7 cellular contexts compared by ENCODE assay signal in genomic region chr1:171841931-171842723, GRCh38. TPM values are rescaled to one million over a fixed set of nuclear protein-coding genes. Genes with fewer than 3 reads are reported as not detected.
DNase-seq lines count a peak whose midpoint lies in the region; ATAC-seq and TF ChIP-seq lines count a peak whose summit lies in the region.

No MANE protein-coding gene starts in this region.

- no peaks in the 10 kb centered on the region for H3K9me2 ChIP-seq in hepatocyte (replicated peaks; ENCODE audit: insufficient read depth)

- peaks cover 3% of the 10 kb centered on the region for H3K4me1 ChIP-seq in hepatocyte (ENCODE audit: insufficient read depth)

- TF ChIP-seq CTCF in hepatocyte (IDR thresholded peaks at IDR 0.05; ENCODE audit: poor library complexity) = no peak

- H3K27ac ChIP-seq in angular gyrus (ENCODE audit: low read depth, low read length) (peak overlapping the region; percentile 94), hepatocyte (no peak overlapping the region)

- DNase-seq in NCI-H146 treated with DMSO at 0.1 percent for 48 hours (lab: John Stamatoyannopoulos, UW; ENCODE audit: unreplicated experiment) = peak; percentile 71
- DNase-seq in hepatocyte (ENCODE audit: low spot score) = peak; percentile 21
- DNase-seq in retina = peak; percentile 76

- H3K4me3 ChIP-seq in GM08714 (ENCODE audit: low read length) (peak overlapping the region; percentile 61; the same call in 1 of the 2 replicates), hepatocyte (peak overlapping the region; percentile 91)

- H2AFZ ChIP-seq in hepatocyte = peak overlapping the region; percentile 98

- WGBS in hepatocyte (ENCODE audit: low lambda C conversion rate, missing lambda C conversion rate) = 3% methylated on average over 18 of the region's 40 CpGs

- no peaks in the 10 kb centered on the region for H3K79me2 ChIP-seq in hepatocyte

- no peaks in the 10 kb centered on the region for H3K9me3 ChIP-seq in hepatocyte (ENCODE audit: low read depth)

- no peaks in the 10 kb centered on the region for H3K36me3 ChIP-seq in hepatocyte (replicated peaks; ENCODE audit: insufficient read depth, low read depth)

- peaks cover 28% of the 10 kb centered on the region for H3K27me3 ChIP-seq in hepatocyte

- no peaks in the 10 kb centered on the region for H4K20me1 ChIP-seq in hepatocyte (ENCODE audit: insufficient read depth, poor library complexity, severe bottlenecking)

- H3K4me2 ChIP-seq in hepatocyte = peak overlapping the region; percentile 100

- ATAC-seq in HG03378 (IDR thresholded peaks at IDR 0.05; ENCODE audit: unreplicated experiment) = no peak
- ATAC-seq in HG03039 (IDR thresholded peaks at IDR 0.05; ENCODE audit: unreplicated experiment) = no peak

RNA-seq across cellular contexts. Expression of gene DNM3, which starts 0.8 kb away (rescaled TPM):
- total RNA-seq in hepatocyte = 0.88 and 1.5 TPM in 2 replicates
- polyA plus RNA-seq in hepatocyte = 0.39 TPM in 1 of 2 replicates, not detected in the other

Comparison
In these comparisons a context has a peak if more than half of its experiments do, and no peak if none do; other contexts are left out.
1. DNase-seq: peak in every context shown above with its lines; median percentile 76 in retina; 71 in NCI-H146 treated with DMSO at 0.1 percent for 48 hours; 21 in hepatocyte.